In genomic region chr12:67411562-67411961, GRCh38 we compare ENCODE assay signal across 25 cellular contexts.
"Had no signal": no experiment of that assay in that cellular context is flagged by ENCODE, and none has a peak within 500 bp of the region (broad histone marks: within the 10 kb centered on the region; RNA-seq: fewer than 3 reads in every experiment).

No MANE protein-coding gene starts in this region.

- ATAC-seq: activated CD8-positive, alpha-beta memory T cell treated with anti-CD3 and anti-CD28 coated beads, Interleukin-2, amount 10 ng/mL, durations not matched to agents 7 days and 5 days; activated naive CD8-positive, alpha-beta T cell treated with anti-CD3 and anti-CD28 coated beads, Interleukin-2, amount 50 U/mL, for 24 hours; Panc1 had no signal

- DNase-seq: activated CD4-positive, alpha-beta memory T cell treated with anti-CD3 and anti-CD28 coated beads for 36 hours; activated CD4-positive, alpha-beta T cell treated with anti-CD3 and anti-CD28 coated beads for 4 hours; activated CD4-positive, alpha-beta T cell treated with anti-CD3 and anti-CD28 coated beads, Interleukin-2, amount 50 U/mL, for 1 hour; activated CD8-positive, alpha-beta memory T cell treated with anti-CD3 and anti-CD28 coated beads, Interleukin-2, amount 10 ng/mL, durations not matched to agents 7 days and 5 days; activated CD8-positive, alpha-beta memory T cell treated with anti-CD3 and anti-CD28 coated beads, Interleukin-2, amount 50 U/mL, for 48 hours; activated effector memory CD4-positive, alpha-beta T cell treated with Interleukin-2 at 50 U/mL for 16 hours; activated naive CD4-positive, alpha-beta T cell treated with anti-CD3 and anti-CD28 coated beads, Interleukin-2, amount 10 ng/mL, durations not matched to agents 7 days and 5 days; activated naive CD8-positive, alpha-beta T cell treated with anti-CD3 and anti-CD28 coated beads, Interleukin-2, amount 50 U/mL, for 24 hours; activated T-cell treated with anti-CD3 and anti-CD28 coated beads, Interleukin-2, amount 50 U/mL, for 48 hours; anterior cingulate cortex; brain microvascular endothelial cell; Karpas-422; KBM-7; NCI-H1048; NCI-H1436; NCI-H1694; NCI-H2029; NCI-H345; NCI-H524 treated with DMSO at 0.1 percent for 48 hours; SHP77; SK-N-SH had no signal

- H3K9me3 ChIP-seq: SJSA1, SK-N-SH had no signal

- H3K9ac ChIP-seq: SK-N-SH had no signal

- H3K36me3 ChIP-seq: brain microvascular endothelial cell, cardiac muscle cell, SJSA1 had no signal

- H3K4me2 ChIP-seq: SK-N-SH had no signal

- FAIRE-seq: TTC549 had no signal

- H3K4me3 ChIP-seq: cardiac muscle cell, SJSA1 had no signal

- H3K9me2 ChIP-seq: SK-N-SH had no signal

- H3K27ac ChIP-seq: brain microvascular endothelial cell, cardiac muscle cell, SJSA1 had no signal

- H3K27me3 ChIP-seq: brain microvascular endothelial cell, cardiac muscle cell, SJSA1 had no signal
